In genomic region chr2:212956665-212957064, GRCh38 we compare ENCODE assay signal across 18 cellular contexts.
DNase-seq lines count a peak whose midpoint lies in the region; ATAC-seq and TF ChIP-seq lines count a peak whose summit lies in the region.
"Had no signal": no experiment of that assay in that cellular context is flagged by ENCODE, and none has a peak within 500 bp of the region (broad histone marks: within the 10 kb centered on the region; RNA-seq: fewer than 3 reads in every experiment).

No MANE protein-coding gene starts in this region.

- 4 to 6% methylated on average over 2 of the region's 2 CpGs for WGBS in aorta, 2 donors

- peaks cover 3 to 8% of the 10 kb centered on the region in 2 donors for H3K4me1 ChIP-seq in naive thymus-derived CD4-positive, alpha-beta T cell (ENCODE audit: control insufficient read depth in 2 of 2, insufficient read depth in 2 of 2, low read length in 2 of 2)
- peaks cover 0 to 3% of the 10 kb centered on the region in 2 donors for H3K4me1 ChIP-seq in aorta (ENCODE audit: control insufficient read depth in 1 of 2, insufficient read depth in 2 of 2, low read length in 2 of 2)
- H3K4me1 ChIP-seq: body of pancreas had no signal

- ATAC-seq in activated naive CD8-positive, alpha-beta T cell treated with anti-CD3 and anti-CD28 coated beads, Interleukin-2, amount 10 ng/mL, durations not matched to agents 7 days and 5 days (ENCODE audit: low read depth), result no peak
- no peak for ATAC-seq in activated naive CD8-positive, alpha-beta T cell treated with anti-CD3 and anti-CD28 coated beads, Interleukin-2, amount 50 U/mL, for 24 hours
- no peak for ATAC-seq in naive thymus-derived CD4-positive, alpha-beta T cell
- peak; percentile 26 for ATAC-seq in aorta (ENCODE audit: low FRiP score)
- ATAC-seq: body of pancreas; stimulated activated naive CD8-positive, alpha-beta T cell treated with anti-CD3 and anti-CD28 coated beads, Interleukin-15, Interleukin-2, amounts not matched to agents 100 U/mL and 50 U/mL, for 24 hours had no signal

- no peaks in the 10 kb centered on the region for H3K27me3 ChIP-seq in naive thymus-derived CD4-positive, alpha-beta T cell (ENCODE audit: control insufficient read depth in 2 of 2, insufficient read depth in 2 of 2, low read length in 2 of 2)
- no peaks in the 10 kb centered on the region for H3K27me3 ChIP-seq in aorta (ENCODE audit: control insufficient read depth in 1 of 2, insufficient read depth in 2 of 2, low read length in 1 of 2)
- H3K27me3 ChIP-seq: body of pancreas had no signal

- no peak for DNase-seq in activated naive CD8-positive, alpha-beta T cell treated with anti-CD3 and anti-CD28 coated beads, Interleukin-2, amount 10 ng/mL, durations not matched to agents 7 days and 5 days
- no peak for DNase-seq in activated naive CD8-positive, alpha-beta T cell treated with anti-CD3 and anti-CD28 coated beads, Interleukin-2, amount 50 U/mL, for 24 hours
- DNase-seq in coronary artery (ENCODE audit: low spot score), result no peak
- DNase-seq in naive thymus-derived CD4-positive, alpha-beta T cell, result no peak
- no peak for DNase-seq in aorta
- DNase-seq in SKM-1 treated with dmso at 0.1 percent for 144 hours (lab: John Stamatoyannopoulos, UW; ENCODE audit: unreplicated experiment), result no peak
- no peak for DNase-seq in foreskin fibroblast
- DNase-seq in H4 (ENCODE audit: low spot score), result no peak
- DNase-seq: activated CD4-positive, alpha-beta memory T cell treated with anti-CD3 and anti-CD28 coated beads for 36 hours; body of pancreas; Calu3; effector memory CD4-positive, alpha-beta T cell; H9; KG1; NCI-H774; stimulated activated naive CD8-positive, alpha-beta T cell treated with anti-CD3 and anti-CD28 coated beads, Interleukin-15, Interleukin-2, amounts not matched to agents 100 U/mL and 50 U/mL, for 24 hours; T1000 had no signal

- TF ChIP-seq CTCF in coronary artery (IDR thresholded peaks at IDR 0.05) (no peak), foreskin fibroblast (IDR thresholded peaks at IDR 0.05; ENCODE audit: low read depth, low read length) (no peak)

- intact Hi-C loops in naive thymus-derived CD4-positive, alpha-beta T cell (cut with micrococcal nuclease), result no loop called here
- intact Hi-C loops in aorta (cut with DNase I), result no loop called here

- POLR2A ChIA-PET in activated naive CD8-positive, alpha-beta T cell treated with anti-CD3 and anti-CD28 coated beads, Interleukin-2, amount 10 ng/mL, durations not matched to agents 7 days and 5 days (lab: Charles Lee), result interaction anchor here (0.5 kb wide), 1 partner anchor 167 kb away, joined by 7 read pairs; no protein-coding TSS in a partner anchor
- POLR2A ChIA-PET in naive thymus-derived CD4-positive, alpha-beta T cell (lab: Charles Lee), result interaction anchor here (1.3 kb wide), 1 partner anchor 10 kb away, joined by 3 read pairs; no protein-coding TSS in a partner anchor

- no peaks in the 10 kb centered on the region for H3K27me3 Mint-ChIP-seq in activated naive CD8-positive, alpha-beta T cell treated with anti-CD3 and anti-CD28 coated beads, Interleukin-2, amount 10 ng/mL, durations not matched to agents 7 days and 5 days
- no peaks in the 10 kb centered on the region for H3K27me3 Mint-ChIP-seq in activated naive CD8-positive, alpha-beta T cell treated with anti-CD3 and anti-CD28 coated beads, Interleukin-2, amount 50 U/mL, for 24 hours
- peaks cover 0 to 7% (median 0%) of the 10 kb centered on the region in 5 donors for H3K27me3 Mint-ChIP-seq in naive thymus-derived CD4-positive, alpha-beta T cell
- H3K27me3 Mint-ChIP-seq: activated CD4-positive, alpha-beta memory T cell treated with anti-CD3 and anti-CD28 coated beads for 36 hours had no signal

- H3K27ac Mint-ChIP-seq in activated naive CD8-positive, alpha-beta T cell treated with anti-CD3 and anti-CD28 coated beads, Interleukin-2, amount 10 ng/mL, durations not matched to agents 7 days and 5 days, result no peak overlapping the region
- no peak overlapping the region for H3K27ac Mint-ChIP-seq in activated naive CD8-positive, alpha-beta T cell treated with anti-CD3 and anti-CD28 coated beads, Interleukin-2, amount 50 U/mL, for 24 hours
- no peak overlapping the region for H3K27ac Mint-ChIP-seq in naive thymus-derived CD4-positive, alpha-beta T cell
- H3K27ac Mint-ChIP-seq: H9, nephron had no signal

- H3K27ac ChIP-seq in coronary artery (peak overlapping the region in 1 of 2 donors; percentile 61), aorta (ENCODE audit: low read depth in 1 of 2, low read length in 2 of 2) (no peak overlapping the region)
- no peak overlapping the region for H3K27ac ChIP-seq in naive thymus-derived CD4-positive, alpha-beta T cell (ENCODE audit: low read depth, low read length)
- H3K27ac ChIP-seq: body of pancreas had no signal

- no peaks in the 10 kb centered on the region for H3K9me3 ChIP-seq in naive thymus-derived CD4-positive, alpha-beta T cell (ENCODE audit: control insufficient read depth in 2 of 3, low read length in 3 of 3)
- no peaks in the 10 kb centered on the region for H3K9me3 ChIP-seq in aorta (ENCODE audit: control insufficient read depth, low read length)
- H3K9me3 ChIP-seq: body of pancreas had no signal

- peak overlapping the region; percentile 59 for H3K4me3 Mint-ChIP-seq in activated naive CD8-positive, alpha-beta T cell treated with anti-CD3 and anti-CD28 coated beads, Interleukin-2, amount 10 ng/mL, durations not matched to agents 7 days and 5 days
- no peak overlapping the region for H3K4me3 Mint-ChIP-seq in activated naive CD8-positive, alpha-beta T cell treated with anti-CD3 and anti-CD28 coated beads, Interleukin-2, amount 50 U/mL, for 24 hours
- H3K4me3 Mint-ChIP-seq in naive thymus-derived CD4-positive, alpha-beta T cell, result peak overlapping the region in 8 of 10 donors; percentile 30 to 78 (median 56)
- H3K4me3 Mint-ChIP-seq: activated CD4-positive, alpha-beta memory T cell treated with anti-CD3 and anti-CD28 coated beads for 36 hours; H9; nephron had no signal

- peaks cover 8% of the 10 kb centered on the region for H3K9me3 Mint-ChIP-seq in activated naive CD8-positive, alpha-beta T cell treated with anti-CD3 and anti-CD28 coated beads, Interleukin-2, amount 10 ng/mL, durations not matched to agents 7 days and 5 days
- H3K9me3 Mint-ChIP-seq in activated naive CD8-positive, alpha-beta T cell treated with anti-CD3 and anti-CD28 coated beads, Interleukin-2, amount 50 U/mL, for 24 hours, result peaks cover 8% of the 10 kb centered on the region
- peaks cover 0 to 6% (median 0%) of the 10 kb centered on the region in 11 donors for H3K9me3 Mint-ChIP-seq in naive thymus-derived CD4-positive, alpha-beta T cell
- H3K9me3 Mint-ChIP-seq: H9, nephron had no signal

- H3K4me3 ChIP-seq in coronary artery (peak overlapping the region; percentile 37), aorta (ENCODE audit: low read length in 2 of 2) (peak overlapping the region in 1 of 2 donors; percentile 53), foreskin fibroblast (ENCODE audit: low read depth in 1 of 2, low read length in 2 of 2) (no peak overlapping the region)
- H3K4me3 ChIP-seq in naive thymus-derived CD4-positive, alpha-beta T cell (ENCODE audit: low read length), result no peak overlapping the region
- H3K4me3 ChIP-seq: body of pancreas had no signal

- H3K36me3 ChIP-seq in naive thymus-derived CD4-positive, alpha-beta T cell (ENCODE audit: control insufficient read depth in 2 of 3, insufficient read depth in 3 of 3, low read length in 3 of 3), result no peaks in the 10 kb centered on the region
- H3K36me3 ChIP-seq in aorta (ENCODE audit: control insufficient read depth in 1 of 2, insufficient read depth in 2 of 2, low read length in 1 of 2), result no peaks in the 10 kb centered on the region

- peaks cover 44% of the 10 kb centered on the region for H3K4me1 Mint-ChIP-seq in activated naive CD8-positive, alpha-beta T cell treated with anti-CD3 and anti-CD28 coated beads, Interleukin-2, amount 10 ng/mL, durations not matched to agents 7 days and 5 days
- H3K4me1 Mint-ChIP-seq in activated naive CD8-positive, alpha-beta T cell treated with anti-CD3 and anti-CD28 coated beads, Interleukin-2, amount 50 U/mL, for 24 hours, result peaks cover 51% of the 10 kb centered on the region
- peaks cover 6 to 52% (median 28%) of the 10 kb centered on the region in 7 donors for H3K4me1 Mint-ChIP-seq in naive thymus-derived CD4-positive, alpha-beta T cell
- H3K4me1 Mint-ChIP-seq: nephron had no signal

- CTCF ChIA-PET in naive thymus-derived CD4-positive, alpha-beta T cell (lab: Charles Lee), result no interaction called here

- H3K36me3 Mint-ChIP-seq in activated naive CD8-positive, alpha-beta T cell treated with anti-CD3 and anti-CD28 coated beads, Interleukin-2, amount 10 ng/mL, durations not matched to agents 7 days and 5 days, result peaks cover 19% of the 10 kb centered on the region
- no peaks in the 10 kb centered on the region for H3K36me3 Mint-ChIP-seq in activated naive CD8-positive, alpha-beta T cell treated with anti-CD3 and anti-CD28 coated beads, Interleukin-2, amount 50 U/mL, for 24 hours (ENCODE audit: low read depth)
- peaks cover 0 to 2% (median 0%) of the 10 kb centered on the region in 5 donors for H3K36me3 Mint-ChIP-seq in naive thymus-derived CD4-positive, alpha-beta T cell
- H3K36me3 Mint-ChIP-seq: activated CD4-positive, alpha-beta memory T cell treated with anti-CD3 and anti-CD28 coated beads for 36 hours had no signal
